Comparison of ENCODE assay signal across 22 cellular contexts in genomic region chr17:1985093-1985492, GRCh38. TPM values are rescaled to one million over a fixed set of nuclear protein-coding genes. Genes with fewer than 3 reads are reported as not detected.
A peak's percentile ranks its signal among the peaks of the same experiment; 100 is the strongest.
DNase-seq lines count a peak whose midpoint lies in the region; ATAC-seq, FAIRE-seq and TF ChIP-seq lines count a peak whose summit lies in the region.
"Had no signal": no experiment of that assay in that cellular context is flagged by ENCODE, and none has a peak within 500 bp of the region (broad histone marks: within the 10 kb centered on the region; RNA-seq: fewer than 3 reads in every experiment).

No MANE protein-coding gene starts in this region.

- peaks cover 10% of the 10 kb centered on the region for H3K4me1 Mint-ChIP-seq in WTC11
- H3K4me1 Mint-ChIP-seq: CD4-positive, CD25-positive, alpha-beta regulatory T cell had no signal

- H3K56ac ChIP-seq in H1 (replicated peaks; ENCODE audit: insufficient read length, low read depth, low read length) = no peak overlapping the region

- H2BK5ac ChIP-seq in H1 (ENCODE audit: low read depth, low read length) = no peak overlapping the region

- ATAC-seq in HepG2 (no peak), HG02885 (IDR thresholded peaks at IDR 0.05; ENCODE audit: poor library complexity, unreplicated experiment) (no peak), WTC11 (no peak)

- H3K36me3 Mint-ChIP-seq in WTC11 = no peaks in the 10 kb centered on the region
- H3K36me3 Mint-ChIP-seq: CD4-positive, CD25-positive, alpha-beta regulatory T cell; IgD-negative memory B cell had no signal

- no peak overlapping the region for H3K27ac Mint-ChIP-seq in WTC11
- H3K27ac Mint-ChIP-seq: IgD-negative memory B cell had no signal

- H4K5ac ChIP-seq in H1 (ENCODE audit: insufficient read length, low read depth, low read length) = no peak overlapping the region

- H3K4me3 ChIP-seq in H1 (ENCODE audit: extremely low read depth in 1 of 4, insufficient read depth in 2 of 4, low read depth in 3 of 4, low read length in 4 of 4) (no peak overlapping the region), HepG2 (replicated peaks in 1 of 3; ENCODE audit: insufficient read depth in 1 of 3, low read depth in 2 of 3, low read length in 3 of 3) (no peak overlapping the region)
- no peak overlapping the region for H3K4me3 ChIP-seq in effector memory CD4-positive, alpha-beta T cell (ENCODE audit: insufficient read depth, low read depth, low read length, poor library complexity, severe bottlenecking)
- H3K4me3 ChIP-seq: GM23248 had no signal

- H3K9me3 ChIP-seq in H1 (ENCODE audit: insufficient read depth in 2 of 2, low read depth in 1 of 2, low read length in 1 of 2) (no peaks in the 10 kb centered on the region), HepG2 (ENCODE audit: low read length) (no peaks in the 10 kb centered on the region)
- no peaks in the 10 kb centered on the region for H3K9me3 ChIP-seq in effector memory CD4-positive, alpha-beta T cell (ENCODE audit: control insufficient read depth, low read length)
- H3K9me3 ChIP-seq: BE2C, Caco-2 had no signal

- no peaks in the 10 kb centered on the region; the same call in none of the 2 replicates for H3K27me3 Mint-ChIP-seq in WTC11 (ENCODE audit: low read depth)

- no peak overlapping the region for H3K14ac ChIP-seq in H1 (ENCODE audit: insufficient read length)

- peaks cover 0 to 6% (median 0%) of the 10 kb centered on the region in 4 experiments; a peak in 2 of 7 replicates for H3K4me1 ChIP-seq in H1 (replicated peaks in 1 of 4; ENCODE audit: control insufficient read depth in 3 of 4, insufficient read depth in 4 of 4, low read length in 3 of 4)
- peaks cover 20% of the 10 kb centered on the region for H3K4me1 ChIP-seq in HepG2 (ENCODE audit: insufficient read depth, low read length)
- no peaks in the 10 kb centered on the region for H3K4me1 ChIP-seq in effector memory CD4-positive, alpha-beta T cell (ENCODE audit: control insufficient read depth, insufficient read depth, low read length, poor library complexity, severe bottlenecking)
- H3K4me1 ChIP-seq: BE2C had no signal

- no peak overlapping the region for H3K4ac ChIP-seq in H1 (replicated peaks; ENCODE audit: insufficient read length, low read depth, low read length)

- no peaks in the 10 kb centered on the region for H3K9me3 Mint-ChIP-seq in WTC11
- H3K9me3 Mint-ChIP-seq: CD4-positive, CD25-positive, alpha-beta regulatory T cell; IgD-negative memory B cell had no signal

- FAIRE-seq in H1 (lab: Jason Lieb, UNC) = no peak
- FAIRE-seq in HepG2 (lab: Jason Lieb, UNC) = no peak
- FAIRE-seq: A204.1, D721Med, G401.6, GM12891, H54, HTR-8/SVneo had no signal

- H3K4me2 ChIP-seq in H1 (ENCODE audit: insufficient read depth in 1 of 2, low read depth in 2 of 2, low read length in 2 of 2) (no peak overlapping the region), HepG2 (ENCODE audit: low read depth, low read length) (no peak overlapping the region)

- DNase-seq in NCI-H2171 treated with DMSO at 0.1 percent for 48 hours (lab: John Stamatoyannopoulos, UW) (peak; percentile 94), NCI-H82 treated with DMSO at 0.1 percent for 48 hours (lab: John Stamatoyannopoulos, UW; ENCODE audit: unreplicated experiment) (peak; percentile 39), H1 (ENCODE audit: low read depth in 1 of 2, low spot score in 2 of 2) (no peak), HepG2 (ENCODE audit: low spot score) (no peak), WTC11 (ENCODE audit: low spot score) (no peak)
- no peak for DNase-seq in activated effector memory CD4-positive, alpha-beta T cell treated with Interleukin-2 at 50 U/mL for 16 hours
- DNase-seq in effector memory CD4-positive, alpha-beta T cell = no peak
- DNase-seq: ACHN; BE2C; C1 segment of cervical spinal cord; CD4-positive, CD25-positive, alpha-beta regulatory T cell; GM23248; HCEC 1CT had no signal

- no peak overlapping the region for H4K8ac ChIP-seq in H1 (ENCODE audit: extremely low read depth, insufficient read depth, low read length)

- H4K20me1 ChIP-seq in H1 (replicated peaks in 1 of 2; ENCODE audit: control insufficient read depth in 1 of 2, insufficient read depth in 2 of 2, low read length in 2 of 2) (peaks cover 0 to 2% of the 10 kb centered on the region in 2 experiments), HepG2 (ENCODE audit: insufficient read depth, low read length) (no peaks in the 10 kb centered on the region)

- H2BK12ac ChIP-seq in H1 (ENCODE audit: low read depth, low read length) = peak overlapping the region; percentile 44; the same call in 1 of the 2 replicates

- no TSS peak for BruUV-seq in HepG2 (replicated peaks; lab: Mats Ljungman, UMichigan)

- H3K79me1 ChIP-seq in H1 (ENCODE audit: low read depth, low read length) = no peaks in the 10 kb centered on the region

- H2BK120ac ChIP-seq in H1 (replicated peaks; ENCODE audit: low read depth, low read length) = no peak overlapping the region

- 92% methylated on average over 4 of the region's 4 CpGs; no CpG with 5 or more reads in 1 of the 2 experiments for WGBS in H1 (ENCODE audit: extremely low coverage in 1 of 2, insufficient coverage in 1 of 2, insufficient read length in 1 of 2, insufficient replicate concordance in 2 of 2, low coverage in 1 of 2, low lambda C conversion rate in 2 of 2, missing lambda C conversion rate in 1 of 2), 2 experiments
- 38% methylated on average over 4 of the region's 4 CpGs for WGBS in HepG2 (ENCODE audit: low lambda C conversion rate)

- intact Hi-C loops in HepG2 (cut with micrococcal nuclease; ENCODE audit: unreplicated experiment) = no loop called here

- TF ChIP-seq EP300 in H1 (IDR thresholded peaks at IDR 0.05; ENCODE audit: borderline replicate concordance in 1 of 2, low read depth in 2 of 2, low read length in 2 of 2) = no peak
- TF ChIP-seq EP300 in HepG2 (IDR thresholded peaks at IDR 0.05; ENCODE audit: low read depth in 2 of 2, low read length in 2 of 2) = no peak
- no peak for TF ChIP-seq EP300 in HepG2 (CRISPR knock-in tag; IDR thresholded peaks at IDR 0.05; ENCODE audit: borderline replicate concordance)

- H2BK15ac ChIP-seq in H1 (ENCODE audit: low read length) = no peak overlapping the region

- in situ Hi-C loops in HepG2 (cut with HindIII; ENCODE audit: extremely low pct_ligation_motif_present, low pct_unique_long_range_greater_than_20kb) = no loop called here

- H3K9ac ChIP-seq in H1 (replicated peaks in 1 of 4; ENCODE audit: extremely low read depth in 1 of 4, low read depth in 3 of 4, low read length in 3 of 4) (no peak overlapping the region), HepG2 (ENCODE audit: insufficient read depth, low read depth, low read length) (no peak overlapping the region)
- H3K9ac ChIP-seq: GM23248 had no signal

- no peak for TF ChIP-seq RAD21 in H1 (IDR thresholded peaks at IDR 0.05 in 1 of 2, conservative IDR thresholded peaks at IDR 0.05 in 1 of 2; ENCODE audit: low read depth in 2 of 2, low read length in 2 of 2)
- TF ChIP-seq RAD21 in HepG2 (CRISPR knock-in tag; IDR thresholded peaks at IDR 0.05) = no peak

- TF ChIP-seq POLR2A in H1 (IDR thresholded peaks at IDR 0.05; ENCODE audit: control extremely low read depth in 1 of 2, low read depth in 2 of 2, low read length in 2 of 2) (no peak), HepG2 (IDR thresholded peaks at IDR 0.05; ENCODE audit: insufficient read depth in 1 of 2, low read depth in 2 of 2, low read length in 2 of 2) (no peak)

- no peak overlapping the region for H2AK5ac ChIP-seq in H1 (ENCODE audit: low read depth, low read length)

- H3K23ac ChIP-seq in H1 (ENCODE audit: insufficient read length) = no peak overlapping the region

- H3K27me3 ChIP-seq in H1 (replicated peaks in 1 of 4; ENCODE audit: control insufficient read depth in 3 of 4, extremely low read depth in 1 of 4, insufficient read depth in 3 of 4, low read length in 3 of 4) (0 out of 7 replicates have a peak, but pooled peaks cover 0 to 3% (median 0%) of the 10 kb centered on the region in 4 experiments), HepG2 (ENCODE audit: control insufficient read depth in 1 of 2, insufficient read depth in 2 of 2, low read length in 2 of 2) (peaks cover 7 to 46% of the 10 kb centered on the region in 2 experiments; a peak in 3 of 5 replicates)
- H3K27me3 ChIP-seq in effector memory CD4-positive, alpha-beta T cell (replicated peaks; ENCODE audit: control insufficient read depth, insufficient read depth, low read length, poor library complexity, severe bottlenecking) = no peaks in the 10 kb centered on the region
- H3K27me3 ChIP-seq: BE2C had no signal

- POLR2A ChIA-PET in H1 (lab: Charles Lee; ENCODE audit: partially characterized antibody) = interaction anchor here (0.5 kb wide), 1 partner anchor 644 kb away, joined by 3 read pairs; no protein-coding TSS in a partner anchor
- POLR2A ChIA-PET in HepG2 (lab: Yijun Ruan, JAX) = no interaction called here
- POLR2A ChIA-PET in WTC11 (lab: Charles Lee) = interaction anchor here (0.6 kb wide), 1 partner anchor 134 kb away, joined by 4 read pairs; no protein-coding TSS in a partner anchor

- no peak overlapping the region for H3K18ac ChIP-seq in H1 (ENCODE audit: extremely low read depth, low read length)

- CTCF ChIA-PET in H1 (lab: Charles Lee; ENCODE audit: partially characterized antibody) = interaction anchor here (1.4 kb wide), 1 partner anchor 53 kb away, joined by 3 read pairs; no protein-coding TSS in a partner anchor
- CTCF ChIA-PET in HepG2 (lab: Yijun Ruan, JAX; ENCODE audit: low intra/inter-chr PET ratio, low total read pairs) = no interaction called here
- CTCF ChIA-PET in WTC11 (lab: Charles Lee) = no interaction called here

- H2AFZ ChIP-seq in H1 (ENCODE audit: low read length) = no peak overlapping the region
- no peak overlapping the region for H2AFZ ChIP-seq in HepG2 (ENCODE audit: low read length)
- H2AFZ ChIP-seq: GM23248 had no signal

- no peak overlapping the region for H2BK20ac ChIP-seq in H1 (ENCODE audit: low read length)

- no peak for TF ChIP-seq CTCF in H1 (IDR thresholded peaks at IDR 0.05; ENCODE audit: control extremely low read depth in 1 of 3, insufficient read depth in 1 of 3, low read depth in 1 of 3, low read length in 3 of 3)
- TF ChIP-seq CTCF in HepG2 (CRISPR knock-in tag; IDR thresholded peaks at IDR 0.05) = no peak
- no peak for TF ChIP-seq CTCF in WTC11 (IDR thresholded peaks at IDR 0.05)

- H3K36me3 ChIP-seq in H1 (ENCODE audit: control insufficient read depth in 2 of 4, insufficient read depth in 4 of 4, low read length in 3 of 4) = no peaks in the 10 kb centered on the region
- H3K36me3 ChIP-seq in HepG2 (replicated peaks in 1 of 2; ENCODE audit: control insufficient read depth in 1 of 2, insufficient read depth in 2 of 2, low read length in 2 of 2) = no peaks in the 10 kb centered on the region
- H3K36me3 ChIP-seq in effector memory CD4-positive, alpha-beta T cell (ENCODE audit: control insufficient read depth, insufficient read depth, low read length) = no peaks in the 10 kb centered on the region
- H3K36me3 ChIP-seq: BE2C had no signal

- H3K23me2 ChIP-seq in H1 (ENCODE audit: low read depth, low read length) = no peaks in the 10 kb centered on the region

- H3K27ac ChIP-seq in H1 (ENCODE audit: low read depth, low read length) (no peak overlapping the region), HepG2 (ENCODE audit: extremely low read length, insufficient read depth, low read length) (no peak overlapping the region)
- no peak overlapping the region for H3K27ac ChIP-seq in effector memory CD4-positive, alpha-beta T cell (ENCODE audit: insufficient read depth, low read length, poor library complexity, severe bottlenecking)
- H3K27ac ChIP-seq: GM23248 had no signal

- no peak overlapping the region for H3K4me3 Mint-ChIP-seq in WTC11
- H3K4me3 Mint-ChIP-seq: CD4-positive, CD25-positive, alpha-beta regulatory T cell had no signal

- no peak overlapping the region for H4K91ac ChIP-seq in H1 (replicated peaks; ENCODE audit: insufficient read length, low read length)

- no peaks in the 10 kb centered on the region for H3K79me2 ChIP-seq in H1 (ENCODE audit: control insufficient read depth in 1 of 2, insufficient read depth in 2 of 2, low read length in 2 of 2)
- no peaks in the 10 kb centered on the region for H3K79me2 ChIP-seq in HepG2 (ENCODE audit: insufficient read depth, low read length)

RNA-seq across cellular contexts. Expression of gene RTN4RL1, which starts 40.0 kb away (rescaled TPM):
- 0.11 TPM in 1 of 2 replicates, not detected in the other for total RNA-seq in H1 (2021; fragmentation: NEBNext Ultra II Directional; extraction: Animal tissue kit (Norgen Biotek cat#: 25700))
- polyA plus RNA-seq in H1 (2011; rRNA removed) = 0.09 and 0.11 TPM in 2 replicates
- 0.10 TPM for polyA plus RNA-seq in H1 (2011; cell fraction: cytosol; rRNA removed)
- polyA plus RNA-seq in H1 (2011; cell fraction: nucleus; rRNA removed) = 0.07 TPM
- 0.11 to 0.17 TPM (median 0.14 TPM) in 3 of 4 replicates, not detected in the other for polyA plus RNA-seq in H1 (2012, experiment 1 of 2)
- polyA plus RNA-seq in H1 (2012, experiment 2 of 2) = 0.12 TPM
- polyA plus RNA-seq in H1 (2013, experiment 1 of 2) = 0.06 TPM
- 0.04 TPM for polyA plus RNA-seq in H1 (2013, experiment 2 of 2)
- polyA minus RNA-seq in H1 (2011; rRNA and poly(A)+ RNA removed) = 0.03 and 0.05 TPM in 2 replicates
- not detected for polyA minus RNA-seq in H1 (2011; cell fraction: cytosol; rRNA and poly(A)+ RNA removed)
- polyA minus RNA-seq in H1 (2011; cell fraction: nucleus; rRNA and poly(A)+ RNA removed) = not detected
- not detected in 2 replicates for total RNA-seq in HepG2 (2016; rRNA removed; fragmentation: Illumina TruSeq; extraction: Trizol)
- not detected in 2 replicates for total RNA-seq in HepG2 (2016; cell fraction: cytosol; rRNA removed; fragmentation: Illumina TruSeq; extraction: Trizol; ENCODE audit: low read depth)
- not detected in 2 replicates for total RNA-seq in HepG2 (2016; cell fraction: insoluble cytoplasmic fraction; rRNA removed; fragmentation: Illumina TruSeq; extraction: Trizol)
- total RNA-seq in HepG2 (2016; cell fraction: membrane; rRNA removed; fragmentation: Illumina TruSeq; extraction: Trizol) = not detected in 2 replicates
- total RNA-seq in HepG2 (2016; cell fraction: nucleus; rRNA removed; fragmentation: Illumina TruSeq; extraction: Trizol) = not detected in 2 replicates
- polyA plus RNA-seq in HepG2 (2011; rRNA removed) = 0.01 TPM in 1 of 2 replicates, not detected in the other
- polyA plus RNA-seq in HepG2 (2011; cell fraction: cytosol; rRNA removed) = not detected in 2 replicates
- polyA plus RNA-seq in HepG2 (2011; cell fraction: nucleus; rRNA removed) = not detected in 2 replicates
- polyA plus RNA-seq in HepG2 (2012) = not detected in 2 replicates
- polyA plus RNA-seq in HepG2 (2016; cell fraction: cytosol; fragmentation: Illumina TruSeq; extraction: Trizol; ENCODE audit: low read depth) = not detected in 2 replicates
- polyA plus RNA-seq in HepG2 (2016; cell fraction: insoluble cytoplasmic fraction; fragmentation: Illumina TruSeq; extraction: Trizol; ENCODE audit: low read depth) = not detected in 2 replicates
- polyA plus RNA-seq in HepG2 (2016; cell fraction: membrane; fragmentation: Illumina TruSeq; extraction: Trizol; ENCODE audit: low read depth) = 0.05 TPM in 1 of 2 replicates, not detected in the other
- not detected in 2 replicates for polyA plus RNA-seq in HepG2 (2016; cell fraction: nucleus; fragmentation: Illumina TruSeq; extraction: Trizol; ENCODE audit: insufficient read depth, low read depth)
- polyA minus RNA-seq in HepG2 (2011; rRNA and poly(A)+ RNA removed; ENCODE audit: low replicate concordance) = 0.08 TPM in 1 of 2 replicates, not detected in the other
- polyA minus RNA-seq in HepG2 (2011; cell fraction: cytosol; rRNA and poly(A)+ RNA removed) = not detected in 2 replicates
- not detected in 2 replicates for polyA minus RNA-seq in HepG2 (2011; cell fraction: nucleus; rRNA and poly(A)+ RNA removed)
- 0.27 to 0.72 TPM (median 0.37 TPM) in 3 replicates for total RNA-seq in WTC11 (2021)
- polyA plus RNA-seq: GM23248 had no signal

RNA-seq across cellular contexts. Expression of gene DPH1, which starts 44.9 kb away (rescaled TPM):
- total RNA-seq in H1 (2021; fragmentation: NEBNext Ultra II Directional; extraction: Animal tissue kit (Norgen Biotek cat#: 25700)) = 24.9 and 27.1 TPM in 2 replicates
- polyA plus RNA-seq in H1 (2011; rRNA removed) = 30.0 and 48.3 TPM in 2 replicates
- polyA plus RNA-seq in H1 (2011; cell fraction: cytosol; rRNA removed) = 26.0 TPM
- polyA plus RNA-seq in H1 (2011; cell fraction: nucleus; rRNA removed) = 76.8 TPM
- 14.1 to 21.6 TPM (median 19.7 TPM) in 4 replicates for polyA plus RNA-seq in H1 (2012, experiment 1 of 2)
- polyA plus RNA-seq in H1 (2012, experiment 2 of 2) = 16.4 TPM
- polyA plus RNA-seq in H1 (2013, experiment 1 of 2) = 13.4 TPM
- 12.3 TPM for polyA plus RNA-seq in H1 (2013, experiment 2 of 2)
- polyA minus RNA-seq in H1 (2011; rRNA and poly(A)+ RNA removed) = 22.8 and 35.7 TPM in 2 replicates
- polyA minus RNA-seq in H1 (2011; cell fraction: cytosol; rRNA and poly(A)+ RNA removed) = 15.0 TPM
- 34.4 TPM for polyA minus RNA-seq in H1 (2011; cell fraction: nucleus; rRNA and poly(A)+ RNA removed)
- total RNA-seq in HepG2 (2016; rRNA removed; fragmentation: Illumina TruSeq; extraction: Trizol) = 14.5 and 25.3 TPM in 2 replicates
- 12.1 and 14.2 TPM in 2 replicates for total RNA-seq in HepG2 (2016; cell fraction: cytosol; rRNA removed; fragmentation: Illumina TruSeq; extraction: Trizol; ENCODE audit: low read depth)
- total RNA-seq in HepG2 (2016; cell fraction: insoluble cytoplasmic fraction; rRNA removed; fragmentation: Illumina TruSeq; extraction: Trizol) = 12.8 and 22.5 TPM in 2 replicates
- 10.3 and 14.0 TPM in 2 replicates for total RNA-seq in HepG2 (2016; cell fraction: membrane; rRNA removed; fragmentation: Illumina TruSeq; extraction: Trizol)
- total RNA-seq in HepG2 (2016; cell fraction: nucleus; rRNA removed; fragmentation: Illumina TruSeq; extraction: Trizol) = 16.5 and 22.6 TPM in 2 replicates
- 42.8 and 49.5 TPM in 2 replicates for polyA plus RNA-seq in HepG2 (2011; rRNA removed)
- polyA plus RNA-seq in HepG2 (2011; cell fraction: cytosol; rRNA removed) = 18.9 and 24.7 TPM in 2 replicates
- polyA plus RNA-seq in HepG2 (2011; cell fraction: nucleus; rRNA removed) = 184 and 197 TPM in 2 replicates
- 22.1 and 23.1 TPM in 2 replicates for polyA plus RNA-seq in HepG2 (2012)
- 2.9 and 3.9 TPM in 2 replicates for polyA plus RNA-seq in HepG2 (2016; cell fraction: cytosol; fragmentation: Illumina TruSeq; extraction: Trizol; ENCODE audit: low read depth)
- polyA plus RNA-seq in HepG2 (2016; cell fraction: insoluble cytoplasmic fraction; fragmentation: Illumina TruSeq; extraction: Trizol; ENCODE audit: low read depth) = 12.2 and 15.0 TPM in 2 replicates
- 3.9 and 4.7 TPM in 2 replicates for polyA plus RNA-seq in HepG2 (2016; cell fraction: membrane; fragmentation: Illumina TruSeq; extraction: Trizol; ENCODE audit: low read depth)
- polyA plus RNA-seq in HepG2 (2016; cell fraction: nucleus; fragmentation: Illumina TruSeq; extraction: Trizol; ENCODE audit: insufficient read depth, low read depth) = 54.3 and 66.6 TPM in 2 replicates
- polyA minus RNA-seq in HepG2 (2011; rRNA and poly(A)+ RNA removed; ENCODE audit: low replicate concordance) = 82.1 and 106 TPM in 2 replicates
- 15.1 and 19.0 TPM in 2 replicates for polyA minus RNA-seq in HepG2 (2011; cell fraction: cytosol; rRNA and poly(A)+ RNA removed)
- 33.1 and 46.4 TPM in 2 replicates for polyA minus RNA-seq in HepG2 (2011; cell fraction: nucleus; rRNA and poly(A)+ RNA removed)
- total RNA-seq in WTC11 (2021) = 29.5 to 43.2 TPM (median 33.0 TPM) in 3 replicates

RNA-seq across cellular contexts. Expression of gene OVCA2, which starts 56.7 kb away (rescaled TPM):
- 14.9 and 15.3 TPM in 2 replicates for total RNA-seq in H1 (2021; fragmentation: NEBNext Ultra II Directional; extraction: Animal tissue kit (Norgen Biotek cat#: 25700))
- polyA plus RNA-seq in H1 (2011; rRNA removed) (34.5 and 37.0 TPM in 2 replicates), HepG2 (2011; rRNA removed) (23.7 and 30.7 TPM in 2 replicates)
- 24.4 TPM for polyA plus RNA-seq in H1 (2011; cell fraction: cytosol; rRNA removed)
- 22.7 TPM for polyA plus RNA-seq in H1 (2011; cell fraction: nucleus; rRNA removed)
- polyA plus RNA-seq in H1 (2012, experiment 1 of 2) = 17.7 to 21.4 TPM (median 18.6 TPM) in 4 replicates
- polyA plus RNA-seq in H1 (2012, experiment 2 of 2) = 42.5 TPM
- polyA plus RNA-seq in H1 (2013, experiment 1 of 2) = 23.4 TPM
- 23.8 TPM for polyA plus RNA-seq in H1 (2013, experiment 2 of 2)
- polyA minus RNA-seq in H1 (2011; rRNA and poly(A)+ RNA removed) = 18.9 TPM in 2 replicates
- 7.5 TPM for polyA minus RNA-seq in H1 (2011; cell fraction: cytosol; rRNA and poly(A)+ RNA removed)
- polyA minus RNA-seq in H1 (2011; cell fraction: nucleus; rRNA and poly(A)+ RNA removed) = 5.2 TPM
- total RNA-seq in HepG2 (2016; rRNA removed; fragmentation: Illumina TruSeq; extraction: Trizol) (28.2 and 28.5 TPM in 2 replicates), WTC11 (2021) (18.4 to 23.5 TPM (median 20.5 TPM) in 3 replicates)
- total RNA-seq in HepG2 (2016; cell fraction: cytosol; rRNA removed; fragmentation: Illumina TruSeq; extraction: Trizol; ENCODE audit: low read depth) = 14.6 and 20.0 TPM in 2 replicates
- total RNA-seq in HepG2 (2016; cell fraction: insoluble cytoplasmic fraction; rRNA removed; fragmentation: Illumina TruSeq; extraction: Trizol) = 30.5 and 31.5 TPM in 2 replicates
- total RNA-seq in HepG2 (2016; cell fraction: membrane; rRNA removed; fragmentation: Illumina TruSeq; extraction: Trizol) = 29.3 and 32.1 TPM in 2 replicates
- 13.5 and 15.0 TPM in 2 replicates for total RNA-seq in HepG2 (2016; cell fraction: nucleus; rRNA removed; fragmentation: Illumina TruSeq; extraction: Trizol)
- 28.7 and 32.0 TPM in 2 replicates for polyA plus RNA-seq in HepG2 (2011; cell fraction: cytosol; rRNA removed)
- 12.2 and 17.3 TPM in 2 replicates for polyA plus RNA-seq in HepG2 (2011; cell fraction: nucleus; rRNA removed)
- 7.1 and 10.8 TPM in 2 replicates for polyA plus RNA-seq in HepG2 (2012)
- 21.4 and 25.7 TPM in 2 replicates for polyA plus RNA-seq in HepG2 (2016; cell fraction: cytosol; fragmentation: Illumina TruSeq; extraction: Trizol; ENCODE audit: low read depth)
- polyA plus RNA-seq in HepG2 (2016; cell fraction: insoluble cytoplasmic fraction; fragmentation: Illumina TruSeq; extraction: Trizol; ENCODE audit: low read depth) = 30.2 and 32.2 TPM in 2 replicates
- 25.8 and 29.0 TPM in 2 replicates for polyA plus RNA-seq in HepG2 (2016; cell fraction: membrane; fragmentation: Illumina TruSeq; extraction: Trizol; ENCODE audit: low read depth)
- polyA plus RNA-seq in HepG2 (2016; cell fraction: nucleus; fragmentation: Illumina TruSeq; extraction: Trizol; ENCODE audit: insufficient read depth, low read depth) = 19.9 and 28.4 TPM in 2 replicates
- polyA minus RNA-seq in HepG2 (2011; rRNA and poly(A)+ RNA removed; ENCODE audit: low replicate concordance) = 18.1 and 38.8 TPM in 2 replicates
- 2.6 and 5.9 TPM in 2 replicates for polyA minus RNA-seq in HepG2 (2011; cell fraction: cytosol; rRNA and poly(A)+ RNA removed)
- polyA minus RNA-seq in HepG2 (2011; cell fraction: nucleus; rRNA and poly(A)+ RNA removed) = 1.7 TPM in 1 of 2 replicates, not detected in the other

Comparison
In these comparisons a context has a peak if more than half of its experiments do, and no peak if none do; other contexts are left out.
1. DNase-seq: peak in NCI-H2171 treated with DMSO at 0.1 percent for 48 hours (single experiment) and NCI-H82 treated with DMSO at 0.1 percent for 48 hours (single experiment); none in H1 (0 of 2), HepG2 (single experiment), WTC11 (single experiment), activated effector memory CD4-positive, alpha-beta T cell treated with Interleukin-2 at 50 U/mL for 16 hours (single experiment) and effector memory CD4-positive, alpha-beta T cell (0 of 3).